Comparison of ENCODE assay signal across 13 cellular contexts in the genomic region with DNA sequence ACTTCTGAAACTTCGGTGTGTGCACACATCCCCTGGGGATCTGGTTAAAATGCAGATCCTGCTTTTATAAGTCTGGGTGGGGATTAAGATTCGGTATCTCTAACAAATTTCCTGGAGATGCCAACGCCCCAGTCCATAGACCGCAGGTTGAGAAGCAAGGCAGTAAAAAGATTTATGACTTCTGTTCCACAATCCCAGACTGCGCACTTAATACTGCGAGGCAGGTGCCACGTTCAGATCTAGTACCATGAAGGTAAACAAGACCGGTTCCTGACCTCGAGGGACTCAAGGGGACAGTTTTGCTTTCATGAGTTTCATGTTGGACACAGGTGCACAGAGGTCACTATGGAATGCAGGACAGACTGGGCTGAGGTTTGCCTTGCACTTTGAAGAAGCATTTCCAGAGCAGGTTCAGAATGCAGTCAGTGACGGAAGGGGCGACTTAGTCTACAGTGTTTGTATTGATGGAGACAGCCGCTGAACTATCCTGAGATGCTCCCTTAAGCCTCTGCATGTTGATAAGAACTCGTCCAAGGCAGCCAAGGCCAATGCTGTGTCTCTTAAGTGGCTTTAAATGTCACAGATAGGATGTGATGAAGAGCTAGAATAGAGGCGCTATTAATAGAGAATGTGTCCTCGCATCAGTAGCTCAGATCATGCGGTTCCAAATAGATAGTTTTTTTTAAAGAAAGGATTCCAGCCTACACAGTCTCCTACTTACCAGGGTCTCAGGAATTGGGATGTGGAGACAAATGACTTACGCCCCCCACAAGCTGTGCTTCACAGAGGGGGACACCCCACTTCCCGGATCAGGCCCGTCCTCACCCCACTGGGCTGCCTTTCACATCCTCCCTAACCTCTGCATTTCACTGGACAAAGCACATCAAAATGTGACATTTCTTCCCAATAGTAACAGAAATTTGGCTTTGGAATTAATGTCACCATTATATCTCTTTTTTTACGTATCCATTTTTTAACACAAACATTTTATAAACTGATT.
"Had no signal": no experiment of that assay in that cellular context is flagged by ENCODE, and none has a peak within 500 bp of the region (broad histone marks: within the 10 kb centered on the region; RNA-seq: fewer than 3 reads in every experiment).

No MANE protein-coding gene starts in this region.

- H3K4me1 ChIP-seq: ascending aorta had no signal

- H3K36me3 ChIP-seq: ascending aorta, neutrophil had no signal

- H3K4me3 ChIP-seq: ascending aorta, skin epidermis had no signal

- H3K4me1 Mint-ChIP-seq: activated CD8-positive, alpha-beta memory T cell treated with anti-CD3 and anti-CD28 coated beads, Interleukin-2, amount 10 ng/mL, durations not matched to agents 7 days and 5 days; activated naive CD4-positive, alpha-beta T cell treated with anti-CD3 and anti-CD28 coated beads, Interleukin-2, amount 10 ng/mL, durations not matched to agents 7 days and 5 days; naive thymus-derived CD8-positive, alpha-beta T cell had no signal

- H3K27ac Mint-ChIP-seq: activated CD8-positive, alpha-beta memory T cell treated with anti-CD3 and anti-CD28 coated beads, Interleukin-2, amount 10 ng/mL, durations not matched to agents 7 days and 5 days; activated naive CD4-positive, alpha-beta T cell treated with anti-CD3 and anti-CD28 coated beads, Interleukin-2, amount 10 ng/mL, durations not matched to agents 7 days and 5 days; activated T-cell treated with anti-CD3 and anti-CD28 coated beads, Interleukin-2, amount 50 U/mL, for 24 hours; naive thymus-derived CD8-positive, alpha-beta T cell; stimulated activated naive CD8-positive, alpha-beta T cell treated with anti-CD3 and anti-CD28 coated beads, Interleukin-15, Interleukin-2, amounts not matched to agents 100 ng/mL and 50 ng/mL, for 24 hours had no signal

- DNase-seq: activated CD4-positive, alpha-beta T cell treated with anti-CD3 and anti-CD28 coated beads, Interleukin-2, amount 50 U/mL, for 48 hours; activated CD4-positive, CD25-positive, alpha-beta regulatory T cell treated with anti-CD3 and anti-CD28 coated beads, Interleukin-2, amount 50 U/mL, for 72 hours; activated CD8-positive, alpha-beta memory T cell treated with anti-CD3 and anti-CD28 coated beads, Interleukin-2, amount 10 ng/mL, durations not matched to agents 7 days and 5 days; activated naive CD4-positive, alpha-beta T cell treated with anti-CD3 and anti-CD28 coated beads, Interleukin-2, amount 10 ng/mL, durations not matched to agents 7 days and 5 days; activated T-cell treated with anti-CD3 and anti-CD28 coated beads, Interleukin-2, amount 50 U/mL, for 24 hours; foreskin melanocyte; mammary epithelial cell; naive thymus-derived CD8-positive, alpha-beta T cell had no signal

- H3K4me3 Mint-ChIP-seq: activated CD8-positive, alpha-beta memory T cell treated with anti-CD3 and anti-CD28 coated beads, Interleukin-2, amount 10 ng/mL, durations not matched to agents 7 days and 5 days; activated naive CD4-positive, alpha-beta T cell treated with anti-CD3 and anti-CD28 coated beads, Interleukin-2, amount 10 ng/mL, durations not matched to agents 7 days and 5 days; activated T-cell treated with anti-CD3 and anti-CD28 coated beads, Interleukin-2, amount 50 U/mL, for 24 hours; naive thymus-derived CD8-positive, alpha-beta T cell; stimulated activated naive CD8-positive, alpha-beta T cell treated with anti-CD3 and anti-CD28 coated beads, Interleukin-15, Interleukin-2, amounts not matched to agents 100 ng/mL and 50 ng/mL, for 24 hours had no signal

- H3K27me3 Mint-ChIP-seq: activated CD8-positive, alpha-beta memory T cell treated with anti-CD3 and anti-CD28 coated beads, Interleukin-2, amount 10 ng/mL, durations not matched to agents 7 days and 5 days; activated naive CD4-positive, alpha-beta T cell treated with anti-CD3 and anti-CD28 coated beads, Interleukin-2, amount 10 ng/mL, durations not matched to agents 7 days and 5 days; activated T-cell treated with anti-CD3 and anti-CD28 coated beads, Interleukin-2, amount 50 U/mL, for 24 hours; stimulated activated naive CD8-positive, alpha-beta T cell treated with anti-CD3 and anti-CD28 coated beads, Interleukin-15, Interleukin-2, amounts not matched to agents 100 ng/mL and 50 ng/mL, for 24 hours had no signal

- ATAC-seq: activated CD8-positive, alpha-beta memory T cell treated with anti-CD3 and anti-CD28 coated beads, Interleukin-2, amount 10 ng/mL, durations not matched to agents 7 days and 5 days; naive thymus-derived CD8-positive, alpha-beta T cell had no signal

- H3K36me3 Mint-ChIP-seq: activated CD8-positive, alpha-beta memory T cell treated with anti-CD3 and anti-CD28 coated beads, Interleukin-2, amount 10 ng/mL, durations not matched to agents 7 days and 5 days; activated naive CD4-positive, alpha-beta T cell treated with anti-CD3 and anti-CD28 coated beads, Interleukin-2, amount 10 ng/mL, durations not matched to agents 7 days and 5 days; naive thymus-derived CD8-positive, alpha-beta T cell had no signal

- H3K27ac ChIP-seq: ascending aorta, epithelial cell of prostate, neutrophil, skin epidermis had no signal

- H3K9me3 Mint-ChIP-seq: activated naive CD4-positive, alpha-beta T cell treated with anti-CD3 and anti-CD28 coated beads, Interleukin-2, amount 10 ng/mL, durations not matched to agents 7 days and 5 days; activated T-cell treated with anti-CD3 and anti-CD28 coated beads, Interleukin-2, amount 50 U/mL, for 24 hours; stimulated activated naive CD8-positive, alpha-beta T cell treated with anti-CD3 and anti-CD28 coated beads, Interleukin-15, Interleukin-2, amounts not matched to agents 100 ng/mL and 50 ng/mL, for 24 hours had no signal

- H3K27me3 ChIP-seq: ascending aorta had no signal

- H3K9me3 ChIP-seq: ascending aorta, neutrophil had no signal
